Comparison of ENCODE assay signal across 1 cellular context in the genomic region with DNA sequence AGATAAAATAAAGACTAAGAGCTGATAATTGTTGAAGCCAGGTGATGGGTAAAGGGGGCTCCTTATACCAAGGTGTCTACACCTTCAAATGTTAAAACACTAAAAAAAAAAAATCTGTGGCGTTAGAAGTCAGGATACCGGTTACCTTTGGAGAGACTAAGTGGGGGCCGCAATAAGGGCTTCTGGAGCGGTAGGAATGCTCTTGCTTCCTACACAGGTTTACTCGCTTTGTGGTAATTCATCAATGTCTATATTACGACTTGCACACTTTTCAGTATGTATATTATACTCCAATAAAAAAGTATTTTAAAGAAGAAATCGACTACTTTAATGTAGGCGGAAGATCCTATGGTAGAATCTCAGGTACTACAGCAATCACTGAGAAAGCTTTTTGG.
TF ChIP-seq lines count a peak whose summit lies in the region.

No MANE protein-coding gene starts in this region.

TF ChIP-seq in A549, 52 proteins besides CTCF, POLR2A, EP300 and RAD21 (continued from another document):
- TF ChIP-seq, protein P1, sequence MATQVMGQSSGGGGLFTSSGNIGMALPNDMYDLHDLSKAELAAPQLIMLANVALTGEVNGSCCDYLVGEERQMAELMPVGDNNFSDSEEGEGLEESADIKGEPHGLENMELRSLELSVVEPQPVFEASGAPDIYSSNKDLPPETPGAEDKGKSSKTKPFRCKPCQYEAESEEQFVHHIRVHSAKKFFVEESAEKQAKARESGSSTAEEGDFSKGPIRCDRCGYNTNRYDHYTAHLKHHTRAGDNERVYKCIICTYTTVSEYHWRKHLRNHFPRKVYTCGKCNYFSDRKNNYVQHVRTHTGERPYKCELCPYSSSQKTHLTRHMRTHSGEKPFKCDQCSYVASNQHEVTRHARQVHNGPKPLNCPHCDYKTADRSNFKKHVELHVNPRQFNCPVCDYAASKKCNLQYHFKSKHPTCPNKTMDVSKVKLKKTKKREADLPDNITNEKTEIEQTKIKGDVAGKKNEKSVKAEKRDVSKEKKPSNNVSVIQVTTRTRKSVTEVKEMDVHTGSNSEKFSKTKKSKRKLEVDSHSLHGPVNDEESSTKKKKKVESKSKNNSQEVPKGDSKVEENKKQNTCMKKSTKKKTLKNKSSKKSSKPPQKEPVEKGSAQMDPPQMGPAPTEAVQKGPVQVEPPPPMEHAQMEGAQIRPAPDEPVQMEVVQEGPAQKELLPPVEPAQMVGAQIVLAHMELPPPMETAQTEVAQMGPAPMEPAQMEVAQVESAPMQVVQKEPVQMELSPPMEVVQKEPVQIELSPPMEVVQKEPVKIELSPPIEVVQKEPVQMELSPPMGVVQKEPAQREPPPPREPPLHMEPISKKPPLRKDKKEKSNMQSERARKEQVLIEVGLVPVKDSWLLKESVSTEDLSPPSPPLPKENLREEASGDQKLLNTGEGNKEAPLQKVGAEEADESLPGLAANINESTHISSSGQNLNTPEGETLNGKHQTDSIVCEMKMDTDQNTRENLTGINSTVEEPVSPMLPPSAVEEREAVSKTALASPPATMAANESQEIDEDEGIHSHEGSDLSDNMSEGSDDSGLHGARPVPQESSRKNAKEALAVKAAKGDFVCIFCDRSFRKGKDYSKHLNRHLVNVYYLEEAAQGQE (IDR thresholded peaks at IDR 0.05) = no peak
- TF ChIP-seq RFX5 (IDR thresholded peaks at IDR 0.05) (no peak), POLR2AphosphoS2 (conservative IDR thresholded peaks at IDR 0.05; ENCODE audit: low read length) (no peak)
TF ChIP-seq in A549: peak in this region for 0.
